Comparison of ENCODE assay signal across 23 cellular contexts in genomic region chr2:170850251-170850650, GRCh38. TPM values are rescaled to one million over a fixed set of nuclear protein-coding genes. Genes with fewer than 3 reads are reported as not detected.
"Had no signal": no experiment of that assay in that cellular context is flagged by ENCODE, and none has a peak within 500 bp of the region (broad histone marks: within the 10 kb centered on the region; RNA-seq: fewer than 3 reads in every experiment).

No MANE protein-coding gene starts in this region.

- H3K9ac ChIP-seq: KMS-11 had no signal

- H3K27ac ChIP-seq: KMS-11, SJSA1, SK-N-MC had no signal

- H3K36me3 ChIP-seq: SJSA1 had no signal

- H3K27me3 ChIP-seq: SJSA1 had no signal

- H3K4me2 ChIP-seq: KMS-11 had no signal

- H3K9me3 ChIP-seq: SJSA1 had no signal

- DNase-seq: IMR-90, Kasumi-1, MM.1S, NCI-H1092 treated with DMSO at 0.1 percent for 48 hours, NCI-H1436, NCI-H187, NCI-H2029, NCI-H2081 treated with DMSO at 0.1 percent for 48 hours, NCI-H2171, NCI-H226, NCI-H446, NCI-H510A, NCI-H524 treated with DMSO at 0.1 percent for 48 hours, NCI-H69, NCI-H774, Right ventricle myocardium superior, RPMI8226, SIG-M5 had no signal

- H3K4me3 ChIP-seq: SJSA1, SK-N-MC had no signal

- FAIRE-seq: HepG2, RCC 7860 had no signal

RNA-seq across cellular contexts. Expression of gene GAD1, which starts 33.6 kb away (rescaled TPM):
- total RNA-seq: IMR-90, Right ventricle myocardium superior had no signal
